In the genomic region with DNA sequence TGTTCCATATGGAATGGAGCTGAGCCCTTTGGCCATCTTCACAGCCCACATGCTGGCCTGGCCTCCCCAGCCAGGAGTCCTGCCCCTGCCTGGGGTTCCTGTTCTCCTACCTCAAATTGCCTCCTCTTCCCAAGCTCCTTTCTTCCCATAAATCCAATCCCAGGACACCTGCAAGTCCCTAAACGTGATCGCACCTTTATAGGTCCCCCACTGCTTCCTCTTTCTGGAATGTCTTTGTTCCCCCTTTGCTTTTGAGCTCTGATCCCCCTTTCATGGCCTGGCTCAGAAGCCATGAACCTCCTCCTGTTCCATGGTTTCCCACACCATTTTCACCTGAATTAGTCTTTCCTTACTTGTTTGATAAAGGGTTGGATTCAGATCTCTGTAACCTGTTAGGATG, we compare ENCODE assay signal across 28 cellular contexts.
"Had no signal": no experiment of that assay in that cellular context is flagged by ENCODE, and none has a peak within 500 bp of the region (broad histone marks: within the 10 kb centered on the region; RNA-seq: fewer than 3 reads in every experiment).

No MANE protein-coding gene starts in this region.

- DNase-seq: dermis blood vessel endothelial cell; dorsolateral prefrontal cortex; effector CD4-positive, alpha-beta T cell; effector memory CD4-positive, alpha-beta T cell; erythroblast; esophagus squamous epithelium; foreskin fibroblast; foreskin melanocyte; gastrocnemius medialis; glutamatergic neuron; head of caudate nucleus; heart right ventricle; hippocampal formation; immature natural killer cell; islet precursor cell; kidney; left cardiac atrium; left lung; left ventricle myocardium superior; lower lobe of right lung; mesenchymal stem cell; mucosa of descending colon; naive B cell; naive thymus-derived CD8-positive, alpha-beta T cell had no signal

- H3K4me3 ChIP-seq: coronary artery, dorsolateral prefrontal cortex, esophagus squamous epithelium, gastrocnemius medialis, heart right ventricle, left lung, lower lobe of right lung, mucosa of descending colon had no signal

- H3K4me1 Mint-ChIP-seq: immature natural killer cell; mesothelial cell of epicardium; naive B cell; naive thymus-derived CD8-positive, alpha-beta T cell had no signal

- H3K27ac Mint-ChIP-seq: immature natural killer cell; mesothelial cell of epicardium; naive B cell; naive thymus-derived CD8-positive, alpha-beta T cell had no signal

- H3K4me1 ChIP-seq: esophagus squamous epithelium, gastrocnemius medialis, heart right ventricle, left lung, lower lobe of right lung had no signal

- H3K36me3 ChIP-seq: esophagus squamous epithelium, gastrocnemius medialis, heart right ventricle, left lung, lower lobe of right lung had no signal

- ATAC-seq: esophagus mucosa; gastrocnemius medialis; heart right ventricle; left cardiac atrium; left lung; left ventricle myocardium superior; lower lobe of right lung; mucosa of descending colon; naive thymus-derived CD8-positive, alpha-beta T cell had no signal

- H3K36me3 Mint-ChIP-seq: immature natural killer cell; mesothelial cell of epicardium; naive B cell; naive thymus-derived CD8-positive, alpha-beta T cell had no signal

- H3K27ac ChIP-seq: coronary artery, dorsolateral prefrontal cortex, epithelial cell of prostate, esophagus squamous epithelium, gastrocnemius medialis, heart right ventricle, left lung, lower lobe of right lung had no signal

- H3K9me3 ChIP-seq: esophagus squamous epithelium, gastrocnemius medialis, heart right ventricle, left lung, lower lobe of right lung, mucosa of descending colon had no signal

- H3K27me3 ChIP-seq: dorsolateral prefrontal cortex, esophagus squamous epithelium, gastrocnemius medialis, left lung had no signal

- H3K4me3 Mint-ChIP-seq: immature natural killer cell; mesothelial cell of epicardium; naive B cell; naive thymus-derived CD8-positive, alpha-beta T cell had no signal

- H3K9me3 Mint-ChIP-seq: immature natural killer cell, mesothelial cell of epicardium had no signal
